In genomic region chr6:125995972-125996580, GRCh38 we compare ENCODE assay signal across 8 cellular contexts.
A peak's percentile ranks its signal among the peaks of the same experiment; 100 is the strongest.
DNase-seq lines count a peak whose midpoint lies in the region; ATAC-seq lines count a peak whose summit lies in the region.

No MANE protein-coding gene starts in this region.

- DNase-seq in activated gamma-delta T cell treated with Interleukin-2 at 50 U/mL for 16 hours: peak; percentile 64
- no peak for DNase-seq in activated gamma-delta T cell (lab: John Stamatoyannopoulos, UW)
- peak; percentile 79 for DNase-seq in NCI-H146 treated with DMSO at 0.1 percent for 48 hours (lab: John Stamatoyannopoulos, UW; ENCODE audit: unreplicated experiment)
- DNase-seq in T-helper 22 cell (ENCODE audit: low read depth): peak; percentile 31
- peak in 48 of 58 donors; percentile 1 to 67 (median 32) for DNase-seq in anterior cingulate cortex (lab: John Stamatoyannopoulos, UW)
- DNase-seq in hepatic stellate cell (ENCODE audit: low spot score): peak; percentile 32
- DNase-seq in smooth muscle cell of the brain vasculature (ENCODE audit: low read depth, low spot score): peak; percentile 33

- peak; percentile 94 for ATAC-seq in HG02884 (IDR thresholded peaks at IDR 0.05; ENCODE audit: unreplicated experiment)
